In genomic region chr11:79617561-79617960, GRCh38 we compare ENCODE assay signal across 16 cellular contexts.
"Had no signal": no experiment of that assay in that cellular context is flagged by ENCODE, and none has a peak within 500 bp of the region (broad histone marks: within the 10 kb centered on the region; RNA-seq: fewer than 3 reads in every experiment).

No MANE protein-coding gene starts in this region.

- H3K27ac ChIP-seq: adrenal gland, body of pancreas, coronary artery, gastrocnemius medialis, heart left ventricle, upper lobe of left lung had no signal

- DNase-seq: activated CD4-positive, alpha-beta memory T cell treated with anti-CD3 and anti-CD28 coated beads for 36 hours; activated CD4-positive, alpha-beta T cell treated with anti-CD3 and anti-CD28 coated beads for 36 hours; activated effector memory CD4-positive, alpha-beta T cell treated with Interleukin-2 at 50 U/mL for 16 hours; activated T-cell treated with anti-CD3 and anti-CD28 coated beads, Interleukin-2, amount 50 U/mL, for 24 hours; adrenal gland; body of pancreas; central memory CD4-positive, alpha-beta T cell; gastrocnemius medialis; heart left ventricle; nephron progenitor cell; occipital lobe; right cardiac atrium; small intestine; T-helper 17 cell; upper lobe of left lung had no signal

- ATAC-seq: activated CD4-positive, alpha-beta T cell treated with anti-CD3 and anti-CD28 coated beads for 36 hours; body of pancreas; gastrocnemius medialis; T-helper 17 cell had no signal

- FAIRE-seq: small intestine had no signal
